Comparison of ENCODE assay signal across 1 cellular context in the genomic region with DNA sequence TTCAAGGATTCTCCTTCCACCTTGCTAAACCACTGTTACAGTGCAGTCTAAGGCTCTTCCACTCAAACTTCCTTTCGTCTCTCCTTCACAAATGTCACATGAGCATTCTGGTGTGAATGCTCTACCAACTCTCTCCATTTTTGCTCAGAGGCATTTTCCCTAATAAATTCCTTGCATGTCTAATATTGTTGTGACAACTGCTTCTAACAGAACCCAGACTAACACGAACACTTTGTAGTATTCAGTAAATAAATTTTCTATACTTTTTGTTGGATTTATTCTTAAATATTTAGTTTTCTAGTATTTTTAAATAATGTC.
TF ChIP-seq lines count a peak whose summit lies in the region.

No MANE protein-coding gene starts in this region.

TF ChIP-seq in A549, 52 proteins besides CTCF, POLR2A, EP300 and RAD21 (continued from another document):
- TF ChIP-seq, protein P1, sequence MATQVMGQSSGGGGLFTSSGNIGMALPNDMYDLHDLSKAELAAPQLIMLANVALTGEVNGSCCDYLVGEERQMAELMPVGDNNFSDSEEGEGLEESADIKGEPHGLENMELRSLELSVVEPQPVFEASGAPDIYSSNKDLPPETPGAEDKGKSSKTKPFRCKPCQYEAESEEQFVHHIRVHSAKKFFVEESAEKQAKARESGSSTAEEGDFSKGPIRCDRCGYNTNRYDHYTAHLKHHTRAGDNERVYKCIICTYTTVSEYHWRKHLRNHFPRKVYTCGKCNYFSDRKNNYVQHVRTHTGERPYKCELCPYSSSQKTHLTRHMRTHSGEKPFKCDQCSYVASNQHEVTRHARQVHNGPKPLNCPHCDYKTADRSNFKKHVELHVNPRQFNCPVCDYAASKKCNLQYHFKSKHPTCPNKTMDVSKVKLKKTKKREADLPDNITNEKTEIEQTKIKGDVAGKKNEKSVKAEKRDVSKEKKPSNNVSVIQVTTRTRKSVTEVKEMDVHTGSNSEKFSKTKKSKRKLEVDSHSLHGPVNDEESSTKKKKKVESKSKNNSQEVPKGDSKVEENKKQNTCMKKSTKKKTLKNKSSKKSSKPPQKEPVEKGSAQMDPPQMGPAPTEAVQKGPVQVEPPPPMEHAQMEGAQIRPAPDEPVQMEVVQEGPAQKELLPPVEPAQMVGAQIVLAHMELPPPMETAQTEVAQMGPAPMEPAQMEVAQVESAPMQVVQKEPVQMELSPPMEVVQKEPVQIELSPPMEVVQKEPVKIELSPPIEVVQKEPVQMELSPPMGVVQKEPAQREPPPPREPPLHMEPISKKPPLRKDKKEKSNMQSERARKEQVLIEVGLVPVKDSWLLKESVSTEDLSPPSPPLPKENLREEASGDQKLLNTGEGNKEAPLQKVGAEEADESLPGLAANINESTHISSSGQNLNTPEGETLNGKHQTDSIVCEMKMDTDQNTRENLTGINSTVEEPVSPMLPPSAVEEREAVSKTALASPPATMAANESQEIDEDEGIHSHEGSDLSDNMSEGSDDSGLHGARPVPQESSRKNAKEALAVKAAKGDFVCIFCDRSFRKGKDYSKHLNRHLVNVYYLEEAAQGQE (IDR thresholded peaks at IDR 0.05) = no peak
- TF ChIP-seq, protein P2, sequence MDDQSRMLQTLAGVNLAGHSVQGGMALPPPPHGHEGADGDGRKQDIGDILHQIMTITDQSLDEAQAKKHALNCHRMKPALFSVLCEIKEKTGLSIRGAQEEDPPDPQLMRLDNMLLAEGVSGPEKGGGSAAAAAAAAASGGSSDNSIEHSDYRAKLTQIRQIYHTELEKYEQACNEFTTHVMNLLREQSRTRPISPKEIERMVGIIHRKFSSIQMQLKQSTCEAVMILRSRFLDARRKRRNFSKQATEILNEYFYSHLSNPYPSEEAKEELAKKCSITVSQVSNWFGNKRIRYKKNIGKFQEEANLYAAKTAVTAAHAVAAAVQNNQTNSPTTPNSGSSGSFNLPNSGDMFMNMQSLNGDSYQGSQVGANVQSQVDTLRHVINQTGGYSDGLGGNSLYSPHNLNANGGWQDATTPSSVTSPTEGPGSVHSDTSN (IDR thresholded peaks at IDR 0.05) = no peak
- TF ChIP-seq HDAC2 (IDR thresholded peaks at IDR 0.05) (no peak), MAFK (IDR thresholded peaks at IDR 0.05; ENCODE audit: partially characterized antibody) (no peak), JUN (IDR thresholded peaks at IDR 0.05) (no peak)
